In genomic region chr14:56741325-56741724, GRCh38 we compare ENCODE assay signal across 28 cellular contexts.
"Had no signal": no experiment of that assay in that cellular context is flagged by ENCODE, and none has a peak within 500 bp of the region (broad histone marks: within the 10 kb centered on the region; RNA-seq: fewer than 3 reads in every experiment).

No MANE protein-coding gene starts in this region.

- ATAC-seq: activated naive CD4-positive, alpha-beta T cell treated with anti-CD3 and anti-CD28 coated beads, Interleukin-2, amount 50 U/mL, for 72 hours; activated T-cell treated with anti-CD3 and anti-CD28 coated beads, Interleukin-2, amount 50 U/mL, for 72 hours; esophagus mucosa; T-helper 17 cell had no signal

- H3K27me3 ChIP-seq: ascending aorta, breast epithelium, cardiac muscle cell, colonic mucosa had no signal

- H3K4me1 ChIP-seq: ascending aorta, breast epithelium, colonic mucosa had no signal

- H3K4me3 ChIP-seq: ascending aorta, breast epithelium, cardiac muscle cell, colonic mucosa, dorsolateral prefrontal cortex had no signal

- H3K9me3 ChIP-seq: ascending aorta, breast epithelium, colonic mucosa had no signal

- H3K27ac ChIP-seq: ascending aorta, breast epithelium, cardiac muscle cell, colonic mucosa, dorsolateral prefrontal cortex had no signal

- DNase-seq: activated CD4-positive, alpha-beta memory T cell treated with anti-CD3 and anti-CD28 coated beads, Interleukin-2, amount 10 ng/mL, durations not matched to agents 7 days and 5 days; activated CD4-positive, alpha-beta T cell treated with anti-CD3 and anti-CD28 coated beads for 1 hour; activated CD4-positive, alpha-beta T cell treated with anti-CD3 and anti-CD28 coated beads for 4 hours; activated CD4-positive, alpha-beta T cell treated with anti-CD3 and anti-CD28 coated beads, Interleukin-2, amount 10 ng/mL, durations not matched to agents 7 days and 5 days; activated CD4-positive, alpha-beta T cell treated with anti-CD3 and anti-CD28 coated beads, Interleukin-2, amount 50 U/mL, for 4 hours; activated CD8-positive, alpha-beta memory T cell treated with anti-CD3 and anti-CD28 coated beads, Interleukin-2, amount 50 U/mL, for 48 hours; activated gamma-delta T cell; activated naive CD4-positive, alpha-beta T cell; activated naive CD4-positive, alpha-beta T cell treated with anti-CD3 and anti-CD28 coated beads, Interleukin-2, amount 10 ng/mL, durations not matched to agents 7 days and 5 days; activated naive CD8-positive, alpha-beta T cell treated with anti-CD3 and anti-CD28 coated beads, Interleukin-2, amount 10 ng/mL, durations not matched to agents 7 days and 5 days; activated T-cell treated with anti-CD3 and anti-CD28 coated beads for 4 hours; activated T-cell treated with anti-CD3 and anti-CD28 coated beads, Interleukin-2, amount 50 U/mL, for 24 hours; activated T-cell treated with anti-CD3 and anti-CD28 coated beads, Interleukin-2, amount 50 U/mL, for 72 hours; central memory CD4-positive, alpha-beta T cell; cerebellar nuclear complex; colonic mucosa; dorsolateral prefrontal cortex; effector memory CD4-positive, alpha-beta T cell; endodermal cell; foreskin fibroblast; T-helper 1 cell; T-helper 17 cell; T1000 had no signal

- H3K36me3 ChIP-seq: ascending aorta, breast epithelium, cardiac muscle cell, colonic mucosa had no signal
